Comparison of ENCODE assay signal across 21 cellular contexts in genomic region chr14:105080161-105080560, GRCh38. TPM values are rescaled to one million over a fixed set of nuclear protein-coding genes. Genes with fewer than 3 reads are reported as not detected.
"Had no signal": no experiment of that assay in that cellular context is flagged by ENCODE, and none has a peak within 500 bp of the region (broad histone marks: within the 10 kb centered on the region; RNA-seq: fewer than 3 reads in every experiment).

No MANE protein-coding gene starts in this region.

- H3K4me3 Mint-ChIP-seq: activated CD4-positive, alpha-beta memory T cell treated with anti-CD3 and anti-CD28 coated beads for 36 hours; activated CD4-positive, alpha-beta T cell treated with anti-CD3 and anti-CD28 coated beads for 36 hours; activated naive CD8-positive, alpha-beta T cell treated with anti-CD3 and anti-CD28 coated beads, Interleukin-2, amount 50 U/mL, for 24 hours; activated T-cell treated with anti-CD3 and anti-CD28 coated beads, Interleukin-2, amount 50 U/mL, for 72 hours; T-helper 1 cell treated with Interleukin-12 subunit alpha and Interleukin-12 subunit beta and Interleukin-4 antibody, amounts not matched to agents 30 μg/mL and 1 μg/mL, for 36 hours; WTC11 had no signal

- H3K27me3 Mint-ChIP-seq: activated CD4-positive, alpha-beta memory T cell treated with anti-CD3 and anti-CD28 coated beads for 36 hours; activated CD4-positive, alpha-beta T cell treated with anti-CD3 and anti-CD28 coated beads for 36 hours; activated naive CD8-positive, alpha-beta T cell treated with anti-CD3 and anti-CD28 coated beads, Interleukin-2, amount 50 U/mL, for 24 hours had no signal

- H3K27ac ChIP-seq: body of pancreas, cardiac muscle cell, lower lobe of right lung, tibial artery had no signal

- H3K27ac Mint-ChIP-seq: activated CD4-positive, alpha-beta memory T cell treated with anti-CD3 and anti-CD28 coated beads for 36 hours; activated CD4-positive, alpha-beta T cell treated with anti-CD3 and anti-CD28 coated beads for 36 hours; activated naive CD8-positive, alpha-beta T cell treated with anti-CD3 and anti-CD28 coated beads, Interleukin-2, amount 50 U/mL, for 24 hours; activated T-cell treated with anti-CD3 and anti-CD28 coated beads, Interleukin-2, amount 50 U/mL, for 72 hours; T-helper 1 cell treated with Interleukin-12 subunit alpha and Interleukin-12 subunit beta and Interleukin-4 antibody, amounts not matched to agents 30 μg/mL and 1 μg/mL, for 36 hours; WTC11 had no signal

- H3K36me3 ChIP-seq: cardiac muscle cell, lower lobe of right lung, tibial artery had no signal

- H3K9me3 ChIP-seq: body of pancreas, lower lobe of right lung, tibial artery had no signal

- H3K4me3 ChIP-seq: body of pancreas, cardiac muscle cell, lower lobe of right lung, tibial artery had no signal

- H3K36me3 Mint-ChIP-seq: activated CD4-positive, alpha-beta memory T cell treated with anti-CD3 and anti-CD28 coated beads for 36 hours; WTC11 had no signal

- DNase-seq: activated CD4-positive, alpha-beta memory T cell treated with anti-CD3 and anti-CD28 coated beads for 36 hours; activated CD4-positive, alpha-beta T cell treated with anti-CD3 and anti-CD28 coated beads for 36 hours; activated effector memory CD4-positive, alpha-beta T cell treated with Interleukin-2 at 50 U/mL for 16 hours; activated naive CD4-positive, alpha-beta T cell treated with anti-CD3 and anti-CD28 coated beads, Interleukin-2, amount 50 U/mL, for 16 hours; activated naive CD8-positive, alpha-beta T cell treated with anti-CD3 and anti-CD28 coated beads, Interleukin-2, amount 50 U/mL, for 24 hours; activated T-cell treated with anti-CD3 and anti-CD28 coated beads, Interleukin-2, amount 50 U/mL, for 72 hours; foreskin fibroblast; lower lobe of right lung; naive B cell; nucleus accumbens; stimulated activated CD4-positive, alpha-beta T cell treated with anti-CD3 and anti-CD28 coated beads, Interleukin-4, amount 100 ng/mL, for 1 hour; stimulated activated naive CD4-positive, alpha-beta T cell treated with Interleukin-2 at 50 U/mL for 16 hours; substantia nigra; T1000 had no signal

- H3K9me3 Mint-ChIP-seq: activated CD4-positive, alpha-beta memory T cell treated with anti-CD3 and anti-CD28 coated beads for 36 hours; activated naive CD8-positive, alpha-beta T cell treated with anti-CD3 and anti-CD28 coated beads, Interleukin-2, amount 50 U/mL, for 24 hours; activated T-cell treated with anti-CD3 and anti-CD28 coated beads, Interleukin-2, amount 50 U/mL, for 72 hours; naive B cell; T-helper 1 cell treated with Interleukin-12 subunit alpha and Interleukin-12 subunit beta and Interleukin-4 antibody, amounts not matched to agents 30 μg/mL and 1 μg/mL, for 36 hours had no signal

- H3K27me3 ChIP-seq: body of pancreas, cardiac muscle cell had no signal

RNA-seq across cellular contexts. Expression of gene GPR132, which starts 14.9 kb away (rescaled TPM):
- polyA plus RNA-seq: fibroblast of lung, neural cell had no signal
